In genomic region chr15:61656391-61656790, GRCh38 we compare ENCODE assay signal across 31 cellular contexts.
"Had no signal": no experiment of that assay in that cellular context is flagged by ENCODE, and none has a peak within 500 bp of the region (broad histone marks: within the 10 kb centered on the region; RNA-seq: fewer than 3 reads in every experiment).

No MANE protein-coding gene starts in this region.

- H3K9me3 Mint-ChIP-seq: activated CD4-positive, alpha-beta memory T cell treated with anti-CD3 and anti-CD28 coated beads, Interleukin-2, amount 10 ng/mL, durations not matched to agents 7 days and 5 days; activated naive CD4-positive, alpha-beta T cell treated with anti-CD3 and anti-CD28 coated beads, Interleukin-2, amount 10 ng/mL, durations not matched to agents 7 days and 5 days; activated naive CD8-positive, alpha-beta T cell treated with anti-CD3 and anti-CD28 coated beads, Interleukin-2, amount 50 U/mL, for 24 hours had no signal

- H3K27me3 ChIP-seq: brain microvascular endothelial cell, SJCRH30 had no signal

- H3K4me3 Mint-ChIP-seq: activated CD4-positive, alpha-beta memory T cell treated with anti-CD3 and anti-CD28 coated beads, Interleukin-2, amount 10 ng/mL, durations not matched to agents 7 days and 5 days; activated CD8-positive, alpha-beta memory T cell treated with anti-CD3 and anti-CD28 coated beads, Interleukin-2, amount 10 ng/mL, durations not matched to agents 7 days and 5 days; activated naive CD4-positive, alpha-beta T cell treated with anti-CD3 and anti-CD28 coated beads, Interleukin-2, amount 10 ng/mL, durations not matched to agents 7 days and 5 days; activated naive CD8-positive, alpha-beta T cell; activated naive CD8-positive, alpha-beta T cell treated with anti-CD3 and anti-CD28 coated beads, Interleukin-2, amount 50 U/mL, for 24 hours had no signal

- DNase-seq: activated CD4-positive, alpha-beta memory T cell treated with anti-CD3 and anti-CD28 coated beads, Interleukin-2, amount 10 ng/mL, durations not matched to agents 7 days and 5 days; activated CD4-positive, alpha-beta T cell treated with anti-CD3 and anti-CD28 coated beads for 1 hour; activated CD4-positive, alpha-beta T cell treated with anti-CD3 and anti-CD28 coated beads for 48 hours; activated CD4-positive, CD25-positive, alpha-beta regulatory T cell; activated CD8-positive, alpha-beta memory T cell treated with anti-CD3 and anti-CD28 coated beads for 24 hours; activated CD8-positive, alpha-beta memory T cell treated with anti-CD3 and anti-CD28 coated beads, Interleukin-2, amount 10 ng/mL, durations not matched to agents 7 days and 5 days; activated CD8-positive, alpha-beta memory T cell treated with anti-CD3 and anti-CD28 coated beads, Interleukin-2, amount 50 U/mL, for 48 hours; activated effector memory CD4-positive, alpha-beta T cell treated with Interleukin-2 at 50 U/mL for 16 hours; activated naive CD4-positive, alpha-beta T cell treated with anti-CD3 and anti-CD28 coated beads, Interleukin-2, amount 10 ng/mL, durations not matched to agents 7 days and 5 days; activated naive CD8-positive, alpha-beta T cell treated with anti-CD3 and anti-CD28 coated beads, Interleukin-2, amount 50 U/mL, for 24 hours; activated T-cell treated with anti-CD3 and anti-CD28 coated beads, Interleukin-2, amount 50 U/mL, for 48 hours; amniotic stem cell; aorta; brain microvascular endothelial cell; Karpas-422; KBM-7; NCI-H1105; NCI-H1417 treated with DMSO at 0.1 percent for 48 hours; NCI-H187 treated with DMSO at 0.1 percent for 48 hours; NCI-H2081; NCI-H2171 treated with DMSO at 0.1 percent for 48 hours; NCI-H226; NCI-H446 treated with DMSO at 0.1 percent for 48 hours; NCI-H524 treated with DMSO at 0.1 percent for 48 hours; SHP77; SJCRH30; T1000; WERI-Rb-1 had no signal

- H3K36me3 Mint-ChIP-seq: activated CD8-positive, alpha-beta memory T cell treated with anti-CD3 and anti-CD28 coated beads, Interleukin-2, amount 10 ng/mL, durations not matched to agents 7 days and 5 days; activated naive CD4-positive, alpha-beta T cell treated with anti-CD3 and anti-CD28 coated beads, Interleukin-2, amount 10 ng/mL, durations not matched to agents 7 days and 5 days; activated naive CD8-positive, alpha-beta T cell had no signal

- H3K27ac ChIP-seq: brain microvascular endothelial cell, SJCRH30, SK-N-MC, WERI-Rb-1 had no signal

- H3K27ac Mint-ChIP-seq: activated CD4-positive, alpha-beta memory T cell treated with anti-CD3 and anti-CD28 coated beads, Interleukin-2, amount 10 ng/mL, durations not matched to agents 7 days and 5 days; activated CD8-positive, alpha-beta memory T cell treated with anti-CD3 and anti-CD28 coated beads, Interleukin-2, amount 10 ng/mL, durations not matched to agents 7 days and 5 days; activated naive CD4-positive, alpha-beta T cell treated with anti-CD3 and anti-CD28 coated beads, Interleukin-2, amount 10 ng/mL, durations not matched to agents 7 days and 5 days; activated naive CD8-positive, alpha-beta T cell; activated naive CD8-positive, alpha-beta T cell treated with anti-CD3 and anti-CD28 coated beads, Interleukin-2, amount 50 U/mL, for 24 hours had no signal

- ATAC-seq: activated CD8-positive, alpha-beta memory T cell treated with anti-CD3 and anti-CD28 coated beads, Interleukin-2, amount 10 ng/mL, durations not matched to agents 7 days and 5 days; activated naive CD8-positive, alpha-beta T cell treated with anti-CD3 and anti-CD28 coated beads, Interleukin-2, amount 50 U/mL, for 24 hours; Panc1 had no signal

- H3K4me3 ChIP-seq: SJCRH30, SK-N-MC had no signal

- H3K36me3 ChIP-seq: brain microvascular endothelial cell, SJCRH30, WERI-Rb-1 had no signal

- H3K4me1 Mint-ChIP-seq: activated CD4-positive, alpha-beta memory T cell treated with anti-CD3 and anti-CD28 coated beads, Interleukin-2, amount 10 ng/mL, durations not matched to agents 7 days and 5 days; activated CD8-positive, alpha-beta memory T cell treated with anti-CD3 and anti-CD28 coated beads, Interleukin-2, amount 10 ng/mL, durations not matched to agents 7 days and 5 days; activated naive CD4-positive, alpha-beta T cell treated with anti-CD3 and anti-CD28 coated beads, Interleukin-2, amount 10 ng/mL, durations not matched to agents 7 days and 5 days; activated naive CD8-positive, alpha-beta T cell treated with anti-CD3 and anti-CD28 coated beads, Interleukin-2, amount 50 U/mL, for 24 hours had no signal
